ENCODE assay signal across 15 cellular contexts in the genomic region with DNA sequence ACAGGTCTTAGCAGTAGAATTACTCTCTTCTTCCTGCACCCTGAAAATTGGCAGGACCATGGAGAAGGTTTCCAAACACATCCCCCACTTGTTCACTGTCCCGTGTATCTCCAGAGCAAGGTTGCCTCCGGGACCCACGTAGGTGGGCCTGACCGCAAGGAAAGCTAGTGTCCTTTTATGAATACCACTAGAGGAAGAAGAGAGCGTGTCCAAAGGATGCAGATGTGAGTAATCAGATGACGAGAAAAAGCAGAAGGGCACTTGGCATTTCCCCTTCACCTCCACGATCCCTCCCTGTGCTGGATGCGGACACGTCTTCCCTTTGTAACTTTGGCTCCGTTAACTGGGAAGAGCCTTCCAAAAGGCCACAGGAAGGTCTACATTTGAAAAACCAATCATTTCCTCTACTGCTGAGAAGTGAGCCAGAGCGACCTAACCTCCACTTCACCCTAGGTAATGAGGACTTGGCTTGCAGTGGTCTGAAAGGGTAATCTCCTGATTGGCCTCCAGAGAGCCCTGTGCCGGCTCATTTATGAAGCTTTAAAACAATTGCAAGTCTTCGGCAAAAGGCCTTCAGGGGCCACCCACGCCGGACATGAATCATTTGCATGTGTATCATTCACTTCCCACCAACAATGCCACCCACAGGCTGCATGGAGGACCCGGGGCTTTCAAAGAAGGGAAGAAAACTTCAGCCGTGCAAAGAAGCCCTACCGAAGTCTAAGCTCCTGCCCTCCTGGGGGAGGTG. TPM values are rescaled to one million over a fixed set of nuclear protein-coding genes. Genes with fewer than 3 reads are reported as not detected.
DNase-seq lines count a peak whose midpoint lies in the region; ATAC-seq, FAIRE-seq and TF ChIP-seq lines count a peak whose summit lies in the region.
"Had no signal": no experiment of that assay in that cellular context is flagged by ENCODE, and none has a peak within 500 bp of the region (broad histone marks: within the 10 kb centered on the region; RNA-seq: fewer than 3 reads in every experiment).

No MANE protein-coding gene starts in this region.

- no peaks in the 10 kb centered on the region for H3K27me3 ChIP-seq in osteoblast (ENCODE audit: insufficient read depth, low read length)

- peak; percentile 29 for ATAC-seq in esophagus mucosa
- ATAC-seq in GM21786 (IDR thresholded peaks at IDR 0.05; ENCODE audit: unreplicated experiment) = no peak
- ATAC-seq: effector memory CD8-positive, alpha-beta T cell; stimulated activated naive CD8-positive, alpha-beta T cell treated with anti-CD3 and anti-CD28 coated beads, Interleukin-15, amount 100 ng/mL, for 72 hours had no signal

- H3K4me2 ChIP-seq in osteoblast (ENCODE audit: insufficient read depth, low read length) = peak overlapping the region; percentile 67

- no peak overlapping the region for H3K27ac ChIP-seq in RWPE1
- peak overlapping the region; percentile 83 for H3K27ac ChIP-seq in osteoblast (ENCODE audit: low read depth, low read length)

- CTCF ChIA-PET in RWPE1 (lab: Yijun Ruan, JAX) = interaction anchor here (0.6 to 0.7 kb wide), 2 partner anchors 225 to 832 kb away, joined by 3 read pairs; no protein-coding TSS in a partner anchor

- POLR2A ChIA-PET in RWPE1 (lab: Yijun Ruan, JAX; ENCODE audit: low non-redundant PET) = no interaction called here

- no peaks in the 10 kb centered on the region for H4K20me1 ChIP-seq in osteoblast (ENCODE audit: insufficient read depth, low read length)

- H2AFZ ChIP-seq in osteoblast (ENCODE audit: low read length) = peak overlapping the region; percentile 56

- peak; percentile 19 for DNase-seq in GM03348 (ENCODE audit: low spot score)
- DNase-seq in RWPE1 (ENCODE audit: low spot score) = peak; percentile 6
- peak; percentile 89 for DNase-seq in osteoblast (ENCODE audit: insufficient read length, low spot score, missing footprints)
- no peak for DNase-seq in NCI-H1930 (lab: John Stamatoyannopoulos, UW)
- DNase-seq in HK-2 (ENCODE audit: unreplicated experiment) = no peak
- DNase-seq in GM12892 (ENCODE audit: insufficient read length) = no peak
- DNase-seq: activated naive CD4-positive, alpha-beta T cell treated with Interleukin-2 at 50 U/mL for 16 hours; Calu3; effector memory CD8-positive, alpha-beta T cell; stimulated activated CD4-positive, alpha-beta T cell treated with anti-CD3 and anti-CD28 coated beads, Interleukin-2, amount 100 ng/mL, for 24 hours; stimulated activated naive CD8-positive, alpha-beta T cell treated with anti-CD3 and anti-CD28 coated beads, Interleukin-15, amount 100 ng/mL, for 72 hours had no signal

- peak overlapping the region; percentile 1 for H3K4me3 ChIP-seq in osteoblast (ENCODE audit: insufficient read depth, low read length)

- FAIRE-seq in GM12892 (lab: Jason Lieb, UNC) = no peak
- FAIRE-seq: islet of Langerhans had no signal

- TF ChIP-seq CTCF in RWPE1 (conservative IDR thresholded peaks at IDR 0.05; ENCODE audit: low read depth) = no peak
- TF ChIP-seq CTCF in osteoblast (IDR thresholded peaks at IDR 0.05; ENCODE audit: extremely low read depth, low read depth, low read length) = no peak

- no peaks in the 10 kb centered on the region for H3K36me3 ChIP-seq in osteoblast (ENCODE audit: insufficient read depth, low read length)

- TF ChIP-seq POLR2A in GM12892 (IDR thresholded peaks at IDR 0.05; ENCODE audit: low read depth, low read length) = no peak

- no peaks in the 10 kb centered on the region for H3K9me3 ChIP-seq in osteoblast (ENCODE audit: low read depth, low read length)

- H3K4me1 ChIP-seq in osteoblast (ENCODE audit: insufficient read depth, low read length) = peaks cover 18% of the 10 kb centered on the region

- no peaks in the 10 kb centered on the region for H3K79me2 ChIP-seq in osteoblast (ENCODE audit: insufficient read depth, low read length)

RNA-seq across cellular contexts. Expression of a gene that starts 55.4 kb away (rescaled TPM):
- not detected for total RNA-seq in esophagus mucosa
- total RNA-seq in osteoblast = not detected in 2 replicates
- polyA plus RNA-seq in GM12892 (2012; ENCODE audit: missing spikeins) = not detected
- total RNA-seq: Calu3 had no signal
- polyA plus RNA-seq: neural cell had no signal

Comparison
In these comparisons a context has a peak if more than half of its experiments do, and no peak if none do; other contexts are left out.
1. DNase-seq: peak in GM03348 (single experiment), RWPE1 (single experiment) and osteoblast (single experiment); none in NCI-H1930 (0 of 2), HK-2 (single experiment) and GM12892 (single experiment).